ENCODE assay signal across 16 cellular contexts in the genomic region with DNA sequence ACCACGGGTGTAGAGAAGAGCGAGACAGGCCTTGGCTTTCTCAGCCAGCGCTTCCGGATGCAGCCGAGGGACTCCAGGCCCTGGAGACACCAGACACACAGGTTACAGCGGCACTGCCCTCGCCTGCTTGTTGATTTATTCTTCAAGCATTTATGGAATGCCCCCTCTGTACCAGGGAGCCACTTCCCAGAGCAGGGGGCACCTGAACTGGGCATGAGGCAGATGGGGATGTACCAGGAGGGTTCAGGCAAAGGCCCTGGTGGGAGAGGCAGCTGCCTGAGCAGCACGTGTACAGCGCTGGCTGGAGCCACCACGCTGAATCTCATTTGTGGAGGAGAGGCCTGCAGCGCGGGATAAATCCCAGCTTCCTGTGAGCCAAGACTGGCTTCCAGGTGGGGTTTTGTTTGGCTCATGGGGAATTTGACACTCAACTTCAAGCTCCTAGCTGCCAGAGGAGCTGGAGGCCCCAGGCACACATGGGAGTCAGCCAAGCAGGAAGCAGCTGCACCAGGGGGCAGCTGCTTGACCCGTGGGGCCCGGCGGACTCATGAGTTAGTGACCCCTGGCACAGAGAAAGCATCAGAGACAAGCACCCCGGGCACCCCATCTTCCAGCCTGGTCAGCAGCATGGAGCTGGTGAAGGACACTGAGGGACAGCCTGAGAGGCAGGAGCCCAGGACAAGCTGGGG. TPM values are rescaled to one million over a fixed set of nuclear protein-coding genes. Genes with fewer than 3 reads are reported as not detected.
DNase-seq lines count a peak whose midpoint lies in the region; ATAC-seq and TF ChIP-seq lines count a peak whose summit lies in the region.
"Had no signal": no experiment of that assay in that cellular context is flagged by ENCODE, and none has a peak within 500 bp of the region (broad histone marks: within the 10 kb centered on the region; RNA-seq: fewer than 3 reads in every experiment).

No MANE protein-coding gene starts in this region.

- no peak for TF ChIP-seq POLR2A in erythroblast (IDR thresholded peaks at IDR 0.05; ENCODE audit: low read length)

- H3K9me3 Mint-ChIP-seq in central memory CD8-positive, alpha-beta T cell, result no peaks in the 10 kb centered on the region
- H3K9me3 Mint-ChIP-seq in naive thymus-derived CD4-positive, alpha-beta T cell, result peaks cover 0 to 2% (median 0%) of the 10 kb centered on the region in 11 donors
- H3K9me3 Mint-ChIP-seq in glutamatergic neuron (ENCODE audit: unreplicated experiment), result peaks cover 3% of the 10 kb centered on the region
- H3K9me3 Mint-ChIP-seq: IgD-negative memory B cell had no signal

- no peaks in the 10 kb centered on the region for H3K27me3 ChIP-seq in naive thymus-derived CD4-positive, alpha-beta T cell (ENCODE audit: control insufficient read depth in 2 of 2, insufficient read depth in 2 of 2, low read length in 2 of 2)
- H3K27me3 ChIP-seq: BE2C, cardiac muscle cell had no signal

- H3K27ac ChIP-seq in naive thymus-derived CD4-positive, alpha-beta T cell (ENCODE audit: low read depth, low read length), result no peak overlapping the region
- H3K27ac ChIP-seq: cardiac muscle cell had no signal

- peaks cover 0 to 52% (median 0%) of the 10 kb centered on the region in 3 experiments for H3K36me3 ChIP-seq in naive thymus-derived CD4-positive, alpha-beta T cell (ENCODE audit: control insufficient read depth in 2 of 3, insufficient read depth in 3 of 3, low read length in 3 of 3)

- no peak for ATAC-seq in central memory CD8-positive, alpha-beta T cell (replicated peaks; ENCODE audit: extremely low read depth, poor library complexity, severe bottlenecking)
- no peak for ATAC-seq in naive thymus-derived CD4-positive, alpha-beta T cell

- peak overlapping the region; percentile 16 for H3K27ac Mint-ChIP-seq in central memory CD8-positive, alpha-beta T cell (ENCODE audit: low read depth)
- peak overlapping the region in 8 of 9 donors; percentile 16 to 64 (median 44) for H3K27ac Mint-ChIP-seq in naive thymus-derived CD4-positive, alpha-beta T cell
- no peak overlapping the region for H3K27ac Mint-ChIP-seq in glutamatergic neuron (ENCODE audit: unreplicated experiment)
- H3K27ac Mint-ChIP-seq: IgD-negative memory B cell had no signal

- H3K36me3 Mint-ChIP-seq in central memory CD8-positive, alpha-beta T cell (ENCODE audit: insufficient read depth), result peaks cover 36% of the 10 kb centered on the region
- peaks cover 6 to 25% (median 21%) of the 10 kb centered on the region in 5 donors for H3K36me3 Mint-ChIP-seq in naive thymus-derived CD4-positive, alpha-beta T cell
- no peaks in the 10 kb centered on the region for H3K36me3 Mint-ChIP-seq in glutamatergic neuron (ENCODE audit: unreplicated experiment)
- H3K36me3 Mint-ChIP-seq: IgD-negative memory B cell had no signal

- no peak for TF ChIP-seq CTCF in glutamatergic neuron (IDR thresholded peaks at IDR 0.05; ENCODE audit: partially characterized antibody, unreplicated experiment)

- H3K4me3 Mint-ChIP-seq in central memory CD8-positive, alpha-beta T cell, result peak overlapping the region; percentile 53
- H3K4me3 Mint-ChIP-seq in naive thymus-derived CD4-positive, alpha-beta T cell, result no peak overlapping the region
- H3K4me3 Mint-ChIP-seq in glutamatergic neuron (ENCODE audit: unreplicated experiment), result no peak overlapping the region
- H3K4me3 Mint-ChIP-seq: IgD-negative memory B cell had no signal

- intact Hi-C loops in naive thymus-derived CD4-positive, alpha-beta T cell (cut with micrococcal nuclease), result no loop called here

- no peaks in the 10 kb centered on the region for H3K9me3 ChIP-seq in naive thymus-derived CD4-positive, alpha-beta T cell (ENCODE audit: control insufficient read depth in 2 of 3, low read length in 3 of 3)
- H3K9me3 ChIP-seq: BE2C had no signal

- DNase-seq in A172 (ENCODE audit: low spot score), result peak; percentile 85
- DNase-seq in M059J (ENCODE audit: low read depth), result peak; percentile 34
- no peak for DNase-seq in central memory CD8-positive, alpha-beta T cell (ENCODE audit: low spot score in 2 of 2)
- DNase-seq in naive thymus-derived CD4-positive, alpha-beta T cell, result no peak
- DNase-seq in glutamatergic neuron, result no peak
- DNase-seq in erythroblast (lab: John Stamatoyannopoulos, UW), result no peak
- no peak for DNase-seq in HEK293T (ENCODE audit: extremely low spot score)
- no peak for DNase-seq in DMS79 treated with DMSO at 0.1 percent for 48 hours (lab: John Stamatoyannopoulos, UW)
- DNase-seq: activated CD4-positive, alpha-beta T cell treated with anti-CD3 and anti-CD28 coated beads for 48 hours; activated effector memory CD4-positive, alpha-beta T cell treated with anti-CD3 and anti-CD28 coated beads, Interleukin-2, amount 50 U/mL, for 16 hours; BE2C; NCI-H1694 treated with DMSO at 0.1 percent for 48 hours; T-helper 2 cell had no signal

- peaks cover 63% of the 10 kb centered on the region for H3K4me1 Mint-ChIP-seq in central memory CD8-positive, alpha-beta T cell
- peaks cover 24 to 75% (median 39%) of the 10 kb centered on the region in 7 donors for H3K4me1 Mint-ChIP-seq in naive thymus-derived CD4-positive, alpha-beta T cell
- peaks cover 2% of the 10 kb centered on the region for H3K4me1 Mint-ChIP-seq in glutamatergic neuron (ENCODE audit: low read depth, unreplicated experiment)

- CTCF ChIA-PET in naive thymus-derived CD4-positive, alpha-beta T cell (lab: Charles Lee), result interaction anchor here (0.8 to 1.5 kb wide), 2 partner anchors 9 to 11 kb away, joined by 3 to 5 read pairs; no protein-coding TSS in a partner anchor
- CTCF ChIA-PET in HEK293T (lab: Yijun Ruan, JAX), result no interaction called here

- POLR2A ChIA-PET in naive thymus-derived CD4-positive, alpha-beta T cell (lab: Charles Lee), result interaction anchor here (1.2 to 2.8 kb wide), 3 partner anchors 15 to 227 kb away, joined by 3 to 12 read pairs (median 4); no protein-coding TSS in a partner anchor
- POLR2A ChIA-PET in HEK293T (lab: Yijun Ruan, JAX), result no interaction called here

- no peak overlapping the region for H3K4me3 ChIP-seq in naive thymus-derived CD4-positive, alpha-beta T cell (ENCODE audit: low read length)
- H3K4me3 ChIP-seq: cardiac muscle cell had no signal

- peaks cover 40 to 60% of the 10 kb centered on the region in 2 donors for H3K4me1 ChIP-seq in naive thymus-derived CD4-positive, alpha-beta T cell (ENCODE audit: control insufficient read depth in 2 of 2, insufficient read depth in 2 of 2, low read length in 2 of 2)
- H3K4me1 ChIP-seq: BE2C had no signal

- H3K27me3 Mint-ChIP-seq in central memory CD8-positive, alpha-beta T cell, result no peaks in the 10 kb centered on the region
- no peaks in the 10 kb centered on the region for H3K27me3 Mint-ChIP-seq in naive thymus-derived CD4-positive, alpha-beta T cell
- no peaks in the 10 kb centered on the region for H3K27me3 Mint-ChIP-seq in glutamatergic neuron (ENCODE audit: unreplicated experiment)
- H3K27me3 Mint-ChIP-seq: IgD-negative memory B cell had no signal

TF ChIP-seq in HEK293T, 16 proteins besides CTCF, POLR2A, EP300 and RAD21:
- TF ChIP-seq LEF1 (IDR thresholded peaks at IDR 0.05; ENCODE audit: borderline replicate concordance), result no peak
- TF ChIP-seq FOXA1 (IDR thresholded peaks at IDR 0.05), result no peak
- TF ChIP-seq BHLHE40 (IDR thresholded peaks at IDR 0.05; ENCODE audit: borderline replicate concordance), result no peak
- TF ChIP-seq CTBP1 (IDR thresholded peaks at IDR 0.05; ENCODE audit: borderline replicate concordance), result no peak
- TF ChIP-seq ZNF384 (IDR thresholded peaks at IDR 0.05), result no peak
- no peak for TF ChIP-seq HDGF (IDR thresholded peaks at IDR 0.05; ENCODE audit: borderline replicate concordance)
- TF ChIP-seq PKNOX1 (IDR thresholded peaks at IDR 0.05), result no peak
- TF ChIP-seq L3MBTL2 (conservative IDR thresholded peaks at IDR 0.05), result no peak
TF ChIP-seq in HEK293T: peak in this region for 0.

RNA-seq across cellular contexts. Expression of gene IL21R, which starts 59.7 kb away (rescaled TPM):
- total RNA-seq in A172 (2014; rRNA removed; shearing (Covaris generic)), result 1.3 and 6.6 TPM in 2 replicates
- total RNA-seq in M059J (2014; rRNA removed; shearing (Covaris generic)), result 0.15 TPM in 2 replicates
- total RNA-seq in naive thymus-derived CD4-positive, alpha-beta T cell, result 10 to 100 TPM; 24.6 to 40.9 (median 31.4) TPM
- 10 to 100 TPM; 37.1 to 52.1 TPM for polyA plus RNA-seq in naive thymus-derived CD4-positive, alpha-beta T cell
- 0.86 TPM for total RNA-seq in glutamatergic neuron (ENCODE audit: unreplicated experiment)
- total RNA-seq: cardiac muscle cell had no signal
- polyA plus RNA-seq: cardiac muscle cell, neural cell had no signal

Comparison
In these comparisons a context has a peak if more than half of its experiments do, and no peak if none do; other contexts are left out.
1. DNase-seq: peak in A172 (single experiment) and M059J (single experiment); none in central memory CD8-positive, alpha-beta T cell (0 of 2), naive thymus-derived CD4-positive, alpha-beta T cell (0 of 9), glutamatergic neuron (single experiment), erythroblast (0 of 2), HEK293T (single experiment) and DMS79 treated with DMSO at 0.1 percent for 48 hours (single experiment).